In genomic region chr13:73245271-73245670, GRCh38 we compare ENCODE assay signal across 35 cellular contexts.
"Had no signal": no experiment of that assay in that cellular context is flagged by ENCODE, and none has a peak within 500 bp of the region (broad histone marks: within the 10 kb centered on the region; RNA-seq: fewer than 3 reads in every experiment).

No MANE protein-coding gene starts in this region.

- H3K27me3 ChIP-seq: adrenal gland, body of pancreas, brain microvascular endothelial cell, breast epithelium had no signal

- H3K9me3 ChIP-seq: adrenal gland, body of pancreas, breast epithelium had no signal

- H3K4me1 Mint-ChIP-seq: activated B cell treated with CpG ODN at 0.5 μM for 24 hours; activated CD4-positive, alpha-beta T cell treated with anti-CD3 and anti-CD28 coated beads, Interleukin-2, amount 10 ng/mL, durations not matched to agents 24 days and 14 days; activated naive CD8-positive, alpha-beta T cell treated with anti-CD3 and anti-CD28 coated beads for 36 hours; activated T-helper 17 cell treated with anti-CD3 and anti-CD28 coated beads, Interleukin-2, amount 50 U/mL, for 72 hours had no signal

- H3K9me3 Mint-ChIP-seq: activated B cell treated with CpG ODN at 0.5 μM for 24 hours; activated CD4-positive, alpha-beta memory T cell treated with anti-CD3 and anti-CD28 coated beads for 36 hours; activated CD8-positive, alpha-beta T cell treated with anti-CD3 and anti-CD28 coated beads for 36 hours; activated naive CD4-positive, alpha-beta T cell treated with anti-CD3 and anti-CD28 coated beads for 36 hours; activated naive CD4-positive, alpha-beta T cell treated with anti-CD3 and anti-CD28 coated beads, Interleukin-2, amount 50 U/mL, for 72 hours; activated naive CD8-positive, alpha-beta T cell treated with anti-CD3 and anti-CD28 coated beads for 36 hours; activated T-cell treated with anti-CD3 and anti-CD28 coated beads, Interleukin-2, amount 50 U/mL, for 4 hours; activated T-cell treated with anti-CD3 and anti-CD28 coated beads, Interleukin-2, amount 50 U/mL, for 72 hours; activated T-helper 1 cell treated with anti-CD3 and anti-CD28 coated beads, Interleukin-12 subunit alpha, Interleukin-12 subunit beta, Interleukin-2, Interleukin-4 antibody, amounts not matched to agents 30 ng/mL and 10 ng/mL and 1 ng/mL, durations not matched to agents 14 hours and 24 hours and 36 hours; activated T-helper 17 cell treated with anti-CD3 and anti-CD28 coated beads, Interleukin-2, amount 50 U/mL, for 72 hours; T-helper 1 cell treated with Interleukin-12 subunit alpha and Interleukin-12 subunit beta and Interleukin-4 antibody, amounts not matched to agents 30 μg/mL and 1 μg/mL, for 36 hours; T-helper 2 cell treated with Interferon-gamma antibody and Interleukin-4, amounts not matched to agents 5 μg/mL and 100 μg/mL, for 36 hours had no signal

- DNase-seq: activated B cell treated with CpG ODN at 0.5 μM for 24 hours; activated CD4-positive, alpha-beta memory T cell treated with anti-CD3 and anti-CD28 coated beads for 36 hours; activated CD4-positive, alpha-beta T cell treated with anti-CD3 and anti-CD28 coated beads for 4 hours; activated CD4-positive, alpha-beta T cell treated with anti-CD3 and anti-CD28 coated beads, Interleukin-2, amount 10 ng/mL, durations not matched to agents 24 days and 14 days; activated CD4-positive, alpha-beta T cell treated with anti-CD3 and anti-CD28 coated beads, Interleukin-2, amount 50 U/mL, for 1 hour; activated CD4-positive, alpha-beta T cell treated with anti-CD3 and anti-CD28 coated beads, Interleukin-2, amount 50 U/mL, for 4 hours; activated CD4-positive, CD25-positive, alpha-beta regulatory T cell treated with anti-CD3 and anti-CD28 coated beads, Interleukin-2, amount 50 U/mL, for 72 hours; activated CD8-positive, alpha-beta memory T cell treated with anti-CD3 and anti-CD28 coated beads, Interleukin-2, amount 50 U/mL, for 4 hours; activated CD8-positive, alpha-beta T cell treated with anti-CD3 and anti-CD28 coated beads for 36 hours; activated effector memory CD4-positive, alpha-beta T cell treated with anti-CD3 and anti-CD28 coated beads, Interleukin-2, amount 50 U/mL, for 16 hours; activated gamma-delta T cell treated with Interleukin-2 at 50 U/mL for 16 hours; activated naive CD4-positive, alpha-beta T cell; activated naive CD4-positive, alpha-beta T cell treated with anti-CD3 and anti-CD28 coated beads for 36 hours; activated naive CD4-positive, alpha-beta T cell treated with anti-CD3 and anti-CD28 coated beads, Interleukin-2, amount 50 U/mL, for 16 hours; activated naive CD8-positive, alpha-beta T cell treated with anti-CD3 and anti-CD28 coated beads for 36 hours; activated T-cell treated with anti-CD3 and anti-CD28 coated beads for 4 hours; activated T-cell treated with anti-CD3 and anti-CD28 coated beads, Interleukin-2, amount 50 U/mL, for 1 hour; activated T-cell treated with anti-CD3 and anti-CD28 coated beads, Interleukin-2, amount 50 U/mL, for 4 hours; activated T-cell treated with anti-CD3 and anti-CD28 coated beads, Interleukin-2, amount 50 U/mL, for 72 hours; adrenal gland; amniotic stem cell; aorta; body of pancreas; brain microvascular endothelial cell; central memory CD4-positive, alpha-beta T cell; T-helper 1 cell; T-helper 2 cell; T-helper 9 cell had no signal

- H3K36me3 Mint-ChIP-seq: activated CD4-positive, alpha-beta memory T cell treated with anti-CD3 and anti-CD28 coated beads for 36 hours; activated naive CD4-positive, alpha-beta T cell treated with anti-CD3 and anti-CD28 coated beads, Interleukin-2, amount 50 U/mL, for 72 hours; activated naive CD8-positive, alpha-beta T cell treated with anti-CD3 and anti-CD28 coated beads for 36 hours had no signal

- H3K4me3 ChIP-seq: adrenal gland, body of pancreas, breast epithelium had no signal

- H3K4me3 Mint-ChIP-seq: activated B cell treated with CpG ODN at 0.5 μM for 24 hours; activated CD4-positive, alpha-beta memory T cell treated with anti-CD3 and anti-CD28 coated beads for 36 hours; activated CD4-positive, alpha-beta T cell treated with anti-CD3 and anti-CD28 coated beads, Interleukin-2, amount 10 ng/mL, durations not matched to agents 24 days and 14 days; activated CD8-positive, alpha-beta T cell treated with anti-CD3 and anti-CD28 coated beads for 36 hours; activated naive CD4-positive, alpha-beta T cell treated with anti-CD3 and anti-CD28 coated beads for 36 hours; activated naive CD8-positive, alpha-beta T cell treated with anti-CD3 and anti-CD28 coated beads for 36 hours; activated T-cell treated with anti-CD3 and anti-CD28 coated beads, Interleukin-2, amount 50 U/mL, for 4 hours; activated T-cell treated with anti-CD3 and anti-CD28 coated beads, Interleukin-2, amount 50 U/mL, for 72 hours; activated T-helper 1 cell treated with anti-CD3 and anti-CD28 coated beads, Interleukin-12 subunit alpha, Interleukin-12 subunit beta, Interleukin-2, Interleukin-4 antibody, amounts not matched to agents 30 ng/mL and 10 ng/mL and 1 ng/mL, durations not matched to agents 14 hours and 24 hours and 36 hours; activated T-helper 17 cell treated with anti-CD3 and anti-CD28 coated beads, Interleukin-2, amount 50 U/mL, for 72 hours; T-helper 1 cell treated with Interleukin-12 subunit alpha and Interleukin-12 subunit beta and Interleukin-4 antibody, amounts not matched to agents 30 μg/mL and 1 μg/mL, for 36 hours; T-helper 2 cell treated with Interferon-gamma antibody and Interleukin-4, amounts not matched to agents 5 μg/mL and 100 μg/mL, for 36 hours had no signal

- H3K27ac ChIP-seq: adrenal gland, body of pancreas, brain microvascular endothelial cell, breast epithelium, VCaP had no signal

- H3K27ac Mint-ChIP-seq: activated B cell treated with CpG ODN at 0.5 μM for 24 hours; activated CD4-positive, alpha-beta memory T cell treated with anti-CD3 and anti-CD28 coated beads for 36 hours; activated CD4-positive, alpha-beta T cell treated with anti-CD3 and anti-CD28 coated beads, Interleukin-2, amount 10 ng/mL, durations not matched to agents 24 days and 14 days; activated CD8-positive, alpha-beta T cell treated with anti-CD3 and anti-CD28 coated beads for 36 hours; activated naive CD4-positive, alpha-beta T cell treated with anti-CD3 and anti-CD28 coated beads for 36 hours; activated naive CD4-positive, alpha-beta T cell treated with anti-CD3 and anti-CD28 coated beads, Interleukin-2, amount 50 U/mL, for 72 hours; activated naive CD8-positive, alpha-beta T cell treated with anti-CD3 and anti-CD28 coated beads for 36 hours; activated T-cell treated with anti-CD3 and anti-CD28 coated beads, Interleukin-2, amount 50 U/mL, for 72 hours; activated T-helper 1 cell treated with anti-CD3 and anti-CD28 coated beads, Interleukin-12 subunit alpha, Interleukin-12 subunit beta, Interleukin-2, Interleukin-4 antibody, amounts not matched to agents 30 ng/mL and 10 ng/mL and 1 ng/mL, durations not matched to agents 14 hours and 24 hours and 36 hours; activated T-helper 17 cell treated with anti-CD3 and anti-CD28 coated beads, Interleukin-2, amount 50 U/mL, for 72 hours; T-helper 1 cell treated with Interleukin-12 subunit alpha and Interleukin-12 subunit beta and Interleukin-4 antibody, amounts not matched to agents 30 μg/mL and 1 μg/mL, for 36 hours; T-helper 2 cell treated with Interferon-gamma antibody and Interleukin-4, amounts not matched to agents 5 μg/mL and 100 μg/mL, for 36 hours had no signal

- H3K36me3 ChIP-seq: adrenal gland, brain microvascular endothelial cell, breast epithelium had no signal

- H3K27me3 Mint-ChIP-seq: activated B cell treated with CpG ODN at 0.5 μM for 24 hours; activated CD4-positive, alpha-beta memory T cell treated with anti-CD3 and anti-CD28 coated beads for 36 hours; activated CD4-positive, alpha-beta T cell treated with anti-CD3 and anti-CD28 coated beads, Interleukin-2, amount 10 ng/mL, durations not matched to agents 24 days and 14 days; activated CD8-positive, alpha-beta T cell treated with anti-CD3 and anti-CD28 coated beads for 36 hours; activated naive CD8-positive, alpha-beta T cell treated with anti-CD3 and anti-CD28 coated beads for 36 hours had no signal

- H3K4me1 ChIP-seq: adrenal gland had no signal
